Comparison of ENCODE assay signal across 1 cellular context in genomic region chr18:50281295-50281971, GRCh38.
TF ChIP-seq lines count a peak whose summit lies in the region.

Gene MBD1 (minus strand): TSS chr18:50281523. CDS start chr18:50279992, 1,531 bp downstream.

TF ChIP-seq in K562, 482 proteins besides CTCF, POLR2A, EP300 and RAD21 (continued from another document):
- TF ChIP-seq USF1 (CRISPR knock-in tag; IDR thresholded peaks at IDR 0.05) (peak; percentile 54), HNRNPLL (IDR thresholded peaks at IDR 0.05; ENCODE audit: low read depth, low read length, poor library complexity, severe bottlenecking) (peak; percentile 73), TCF3 (CRISPR knock-in tag; IDR thresholded peaks at IDR 0.05) (peak; percentile 25; the same call in 1 of the 2 replicates), HMGXB4 (CRISPR knock-in tag; IDR thresholded peaks at IDR 0.05) (peak; percentile 76; the same call in 1 of the 2 replicates), GABPB2 (CRISPR knock-in tag; conservative IDR thresholded peaks at IDR 0.05) (no peak), YY1 (IDR thresholded peaks at IDR 0.05; ENCODE audit: borderline replicate concordance in 1 of 3, control insufficient read depth in 1 of 3, extremely low read depth in 1 of 3, insufficient read depth in 3 of 3, insufficient read length in 1 of 3, insufficient replicate concordance in 2 of 3, low read depth in 1 of 3, low read length in 2 of 3) (peak; percentile 5 to 28 (median 7)), L3MBTL2 (IDR thresholded peaks at IDR 0.05) (peak; percentile 94), ATF7 (IDR thresholded peaks at IDR 0.05) (peak; percentile 66), SIN3B (IDR thresholded peaks at IDR 0.05; ENCODE audit: low read depth) (peak; percentile 25; the same call in 1 of the 2 replicates), NR2C1 (IDR thresholded peaks at IDR 0.05) (peak; percentile 94), NR2C1 (tag; IDR thresholded peaks at IDR 0.05) (peak; percentile 94), MCM2 (IDR thresholded peaks at IDR 0.05; ENCODE audit: low read depth) (peak; percentile 72), EGR1 (conservative IDR thresholded peaks at IDR 0.05) (peak; percentile 81), ETV5 (CRISPR knock-in tag; IDR thresholded peaks at IDR 0.05; ENCODE audit: low read depth) (peak; percentile 80), RBBP5 (IDR thresholded peaks at IDR 0.05; ENCODE audit: borderline replicate concordance, insufficient read depth, low read length, poor library complexity, severe bottlenecking) (peak; percentile 34), RB1 (IDR thresholded peaks at IDR 0.05; ENCODE audit: low read depth) (peak; percentile 62; the same call in 1 of the 2 replicates), CREM (IDR thresholded peaks at IDR 0.05; ENCODE audit: low read depth) (peak; percentile 63; the same call in 1 of the 2 replicates), FIP1L1 (IDR thresholded peaks at IDR 0.05; ENCODE audit: low read depth, low read length, poor library complexity, severe bottlenecking) (peak; percentile 75), ZNF316 (IDR thresholded peaks at IDR 0.05) (peak; percentile 45; the same call in 1 of the 2 replicates), CHCHD3 (CRISPR knock-in tag; IDR thresholded peaks at IDR 0.05) (no peak; the same call in 1 of the 2 replicates), GABPB1 (CRISPR knock-in tag; IDR thresholded peaks at IDR 0.05) (peak; percentile 95), MAZ (CRISPR knock-in tag; conservative IDR thresholded peaks at IDR 0.05 in 1 of 2, IDR thresholded peaks at IDR 0.05 in 1 of 2) (peak in 1 of 2 experiments; percentile 39; a peak in 1 of 4 replicates), ZFX (CRISPR knock-in tag; IDR thresholded peaks at IDR 0.05) (peak; percentile 31; the same call in 1 of the 2 replicates), SAFB (IDR thresholded peaks at IDR 0.05; ENCODE audit: borderline replicate concordance, low read depth, low read length) (no peak), NFIC (IDR thresholded peaks at IDR 0.05) (peak; percentile 34; the same call in 1 of the 2 replicates), MEIS2 (IDR thresholded peaks at IDR 0.05; ENCODE audit: partially characterized antibody) (peak; percentile 92), HDAC3 (IDR thresholded peaks at IDR 0.05; ENCODE audit: borderline replicate concordance, partially characterized antibody) (no peak), BRCA1 (IDR thresholded peaks at IDR 0.05) (no peak), BRCA1 (CRISPR knock-in tag; IDR thresholded peaks at IDR 0.05) (no peak), E2F6 (IDR thresholded peaks at IDR 0.05; ENCODE audit: borderline replicate concordance in 1 of 2, extremely low read depth in 1 of 2, insufficient read depth in 1 of 2, insufficient read length in 1 of 2, low read depth in 1 of 2, low read length in 1 of 2, poor library complexity in 1 of 2, severe bottlenecking in 1 of 2) (peak; percentile 81 to 88), SP1 (CRISPR knock-in tag; IDR thresholded peaks at IDR 0.05) (no peak), ZC3H8 (IDR thresholded peaks at IDR 0.05) (no peak), ZBTB11 (CRISPR knock-in tag; IDR thresholded peaks at IDR 0.05) (peak in 1 of 3 experiments; percentile 63; a peak in 2 of 6 replicates)
- TF ChIP-seq, protein P1, sequence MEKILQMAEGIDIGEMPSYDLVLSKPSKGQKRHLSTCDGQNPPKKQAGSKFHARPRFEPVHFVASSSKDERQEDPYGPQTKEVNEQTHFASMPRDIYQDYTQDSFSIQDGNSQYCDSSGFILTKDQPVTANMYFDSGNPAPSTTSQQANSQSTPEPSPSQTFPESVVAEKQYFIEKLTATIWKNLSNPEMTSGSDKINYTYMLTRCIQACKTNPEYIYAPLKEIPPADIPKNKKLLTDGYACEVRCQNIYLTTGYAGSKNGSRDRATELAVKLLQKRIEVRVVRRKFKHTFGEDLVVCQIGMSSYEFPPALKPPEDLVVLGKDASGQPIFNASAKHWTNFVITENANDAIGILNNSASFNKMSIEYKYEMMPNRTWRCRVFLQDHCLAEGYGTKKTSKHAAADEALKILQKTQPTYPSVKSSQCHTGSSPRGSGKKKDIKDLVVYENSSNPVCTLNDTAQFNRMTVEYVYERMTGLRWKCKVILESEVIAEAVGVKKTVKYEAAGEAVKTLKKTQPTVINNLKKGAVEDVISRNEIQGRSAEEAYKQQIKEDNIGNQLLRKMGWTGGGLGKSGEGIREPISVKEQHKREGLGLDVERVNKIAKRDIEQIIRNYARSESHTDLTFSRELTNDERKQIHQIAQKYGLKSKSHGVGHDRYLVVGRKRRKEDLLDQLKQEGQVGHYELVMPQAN (IDR thresholded peaks at IDR 0.05; ENCODE audit: borderline replicate concordance) = peak; percentile 68
